ENCODE assay signal across 8 cellular contexts in genomic region chr17:4806420-4806769, GRCh38. TPM values are rescaled to one million over a fixed set of nuclear protein-coding genes. Genes with fewer than 3 reads are reported as not detected.
DNase-seq lines count a peak whose midpoint lies in the region; ATAC-seq and TF ChIP-seq lines count a peak whose summit lies in the region.

No MANE protein-coding gene starts in this region.

- H3K36me3 Mint-ChIP-seq in natural killer cell = no peaks in the 10 kb centered on the region

- H3K4me1 ChIP-seq in colonic mucosa = peaks cover 10% of the 10 kb centered on the region

- no peaks in the 10 kb centered on the region for H3K27me3 Mint-ChIP-seq in natural killer cell (ENCODE audit: low read depth in 2 of 2)

- peak overlapping the region; percentile 31 for H3K27ac ChIP-seq in KOPT-K1 (ENCODE audit: low read depth, low read length, poor library complexity, severe bottlenecking)
- no peak overlapping the region for H3K27ac ChIP-seq in colonic mucosa

- intact Hi-C loops in colonic mucosa (cut with DNase I) = no loop called here
- intact Hi-C loops in natural killer cell (cut with micrococcal nuclease) = loop anchor here (1.0 to 2.0 kb wide), 2 partner anchors 10 to 16 kb away; partner anchors contain the start of gene PSMB6

- H3K36me3 ChIP-seq in KOPT-K1 (ENCODE audit: insufficient read depth, low read length) = no peaks in the 10 kb centered on the region
- H3K36me3 ChIP-seq in colonic mucosa = no peaks in the 10 kb centered on the region

- no peaks in the 10 kb centered on the region for H3K9me3 ChIP-seq in KOPT-K1 (ENCODE audit: insufficient read depth, low read length, poor library complexity, severe bottlenecking)
- no peaks in the 10 kb centered on the region for H3K9me3 ChIP-seq in colonic mucosa

- H3K9ac ChIP-seq in colonic mucosa (ENCODE audit: low read depth in 2 of 2, low read length in 2 of 2) = peak overlapping the region; percentile 58 to 64

- peaks cover 5 to 6% of the 10 kb centered on the region in 2 donors for H3K4me1 Mint-ChIP-seq in natural killer cell

- H3K9me3 Mint-ChIP-seq in natural killer cell = no peaks in the 10 kb centered on the region

- peak overlapping the region; percentile 82 for H3K4me3 Mint-ChIP-seq in natural killer cell

- DNase-seq in DMS79 (lab: John Stamatoyannopoulos, UW) (peak; percentile 40), colonic mucosa (no peak), natural killer cell (no peak), iPS-NIHi11 (ENCODE audit: low spot score) (no peak), NCI-H774 (lab: John Stamatoyannopoulos, UW) (no peak)

- H3K27ac Mint-ChIP-seq in natural killer cell = peak overlapping the region in 1 of 2 donors; percentile 11

- no peaks in the 10 kb centered on the region for H3K27me3 ChIP-seq in colonic mucosa

- TF ChIP-seq CTCF in colonic mucosa (IDR thresholded peaks at IDR 0.05) (no peak), natural killer cell (IDR thresholded peaks at IDR 0.05) (no peak)

- no peak for ATAC-seq in natural killer cell
- ATAC-seq in HG03159 (IDR thresholded peaks at IDR 0.05; ENCODE audit: unreplicated experiment) = no peak
- ATAC-seq in HG03139 (IDR thresholded peaks at IDR 0.05; ENCODE audit: unreplicated experiment) = no peak

- H3K4me3 ChIP-seq in colonic mucosa = peak overlapping the region; percentile 86

RNA-seq across cellular contexts. Expression of gene PLD2, which starts 0.6 kb away (rescaled TPM):
- 10 to 100 TPM; 18.8 to 28.3 TPM for total RNA-seq in colonic mucosa
- total RNA-seq in natural killer cell = 10 to 100 TPM; 20.8 to 22.7 (median 21.3) TPM

RNA-seq across cellular contexts. Expression of gene PSMB6, which starts 10.4 kb away (rescaled TPM):
- total RNA-seq in colonic mucosa = 100 to 1,000 TPM in 1 of 2 donors, 10 to 100 TPM in 1; 97.5 to 171 TPM
- 10 to 100 TPM; 69.4 to 79.3 (median 70.0) TPM for total RNA-seq in natural killer cell

RNA-seq across cellular contexts. Expression of gene GLTPD2, which starts 17.6 kb away (rescaled TPM):
- total RNA-seq in colonic mucosa = under 1 TPM; 0.35 to 0.40 TPM
- not detected for total RNA-seq in natural killer cell

RNA-seq across cellular contexts. Expression of gene VMO1, which starts 20.2 kb away (rescaled TPM):
- total RNA-seq in colonic mucosa (1 to 10 TPM in 1 of 2 donors, under 1 TPM in 1; 0.91 to 2.0 TPM), natural killer cell (1 to 10 TPM; 1.2 to 4.8 (median 1.3) TPM)
